ENCODE assay signal across 33 cellular contexts in the genomic region with DNA sequence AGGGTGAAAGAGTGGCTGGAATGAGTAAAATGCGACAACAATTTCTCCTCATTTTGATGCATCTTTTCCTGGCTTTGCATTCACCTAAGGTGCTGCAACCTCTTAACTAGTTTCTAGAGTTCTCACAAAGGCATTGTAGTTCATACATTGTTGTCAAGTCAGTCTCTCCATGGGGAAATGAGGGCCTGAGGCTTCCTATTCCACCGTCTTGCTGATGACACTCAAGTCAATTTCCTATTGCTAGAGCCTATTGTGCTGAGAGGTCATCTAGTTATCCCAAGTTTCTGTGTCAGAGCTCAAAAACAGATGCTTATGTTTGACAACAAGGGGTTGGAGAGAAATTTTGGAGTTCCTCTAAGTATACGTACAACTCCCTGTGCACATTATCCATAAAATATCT. TPM values are rescaled to one million over a fixed set of nuclear protein-coding genes. Genes with fewer than 3 reads are reported as not detected.
DNase-seq lines count a peak whose midpoint lies in the region; ATAC-seq, FAIRE-seq and TF ChIP-seq lines count a peak whose summit lies in the region.
"Had no signal": no experiment of that assay in that cellular context is flagged by ENCODE, and none has a peak within 500 bp of the region (broad histone marks: within the 10 kb centered on the region; RNA-seq: fewer than 3 reads in every experiment).

No MANE protein-coding gene starts in this region.

- H3K27me3 Mint-ChIP-seq in activated T-cell treated with anti-CD3 and anti-CD28 coated beads, Interleukin-2, amount 50 U/mL, for 24 hours: peaks cover 36% of the 10 kb centered on the region
- peaks cover 9 to 10% of the 10 kb centered on the region in 2 donors for H3K27me3 Mint-ChIP-seq in CD4-positive, alpha-beta memory T cell

- no peak for TF ChIP-seq CTCF in HEK293 (tag by site-specific recombination; IDR thresholded peaks at IDR 0.05)
- TF ChIP-seq CTCF in K562 (IDR thresholded peaks at IDR 0.05 in 2 of 3, conservative IDR thresholded peaks at IDR 0.05 in 1 of 3; ENCODE audit: insufficient read depth in 2 of 3, low read depth in 1 of 3, low read length in 3 of 3): no peak
- no peak for TF ChIP-seq CTCF in Peyer's patch (IDR thresholded peaks at IDR 0.05)
- TF ChIP-seq CTCF in brain microvascular endothelial cell (IDR thresholded peaks at IDR 0.05; ENCODE audit: low read depth, low read length, missing control alignments): no peak

- H3K4me3 ChIP-seq in BLaER1 treated with 17β-estradiol and CSF1 and Interleukin-3, amounts not matched to agents 10 nM and 100 nM: no peak overlapping the region
- H3K4me3 ChIP-seq in HEK293 (ENCODE audit: low read depth, low read length): no peak overlapping the region
- H3K4me3 ChIP-seq in K562: no peak overlapping the region
- no peak overlapping the region for H3K4me3 ChIP-seq in mucosa of rectum (ENCODE audit: low read length in 2 of 2)
- H3K4me3 ChIP-seq in CD4-positive, alpha-beta memory T cell (ENCODE audit: low read length in 2 of 2): no peak overlapping the region
- H3K4me3 ChIP-seq in Peyer's patch: no peak overlapping the region
- H3K4me3 ChIP-seq in brain microvascular endothelial cell (ENCODE audit: low read depth, low read length): no peak overlapping the region
- H3K4me3 ChIP-seq: ascending aorta, gastrocnemius medialis, right atrium auricular region, SK-N-MC, upper lobe of right lung had no signal

- H3K9ac ChIP-seq in BLaER1 treated with 17β-estradiol and CSF1 and Interleukin-3, amounts not matched to agents 10 nM and 100 nM: peak overlapping the region in 7 of 11 experiments; percentile 8 to 50 (median 42); a peak in 9 of 22 replicates
- peak overlapping the region in 1 of 2 experiments; percentile 37; a peak in 2 of 4 replicates for H3K9ac ChIP-seq in K562 (ENCODE audit: insufficient read depth in 1 of 2, low read depth in 2 of 2, low read length in 2 of 2)
- H3K9ac ChIP-seq in mucosa of rectum (ENCODE audit: low read depth in 1 of 2, low read length in 2 of 2): no peak overlapping the region

- peak overlapping the region; percentile 86 for H2AFZ ChIP-seq in K562 (ENCODE audit: low read depth, low read length)

- DNase-seq in K562 (ENCODE audit: extremely low read depth in 1 of 4, low spot score in 3 of 4): peak in 1 of 4 experiments; percentile 32
- no peak for DNase-seq in activated T-cell treated with anti-CD3 and anti-CD28 coated beads, Interleukin-2, amount 50 U/mL, for 24 hours
- no peak for DNase-seq in CD4-positive, alpha-beta memory T cell
- DNase-seq in Peyer's patch: no peak
- DNase-seq in brain microvascular endothelial cell: no peak
- DNase-seq: activated CD4-positive, alpha-beta memory T cell treated with anti-CD3 and anti-CD28 coated beads, Interleukin-2, amount 10 ng/mL, durations not matched to agents 7 days and 5 days; activated CD4-positive, CD25-positive, alpha-beta regulatory T cell treated with anti-CD3 and anti-CD28 coated beads, Interleukin-2, amount 50 U/mL, for 72 hours; activated effector memory CD4-positive, alpha-beta T cell treated with Interleukin-2 at 50 U/mL for 16 hours; activated naive CD8-positive, alpha-beta T cell treated with anti-CD3 and anti-CD28 coated beads for 36 hours; BE2C; Calu3; caudate nucleus; gastrocnemius medialis; H7; IMR-90; NCI-H146; NCI-H446 treated with DMSO at 0.1 percent for 48 hours; stimulated activated CD4-positive, alpha-beta T cell treated with anti-CD3 and anti-CD28 coated beads, Interleukin-12 subunit alpha, Interleukin-12 subunit beta, amount 100 ng/mL, for 4 hours; stimulated activated CD4-positive, alpha-beta T cell treated with anti-CD3 and anti-CD28 coated beads, Interleukin-4, amount 100 ng/mL, for 24 hours; substantia nigra; upper lobe of right lung had no signal

- peaks cover 2% of the 10 kb centered on the region for H3K9me3 Mint-ChIP-seq in activated T-cell treated with anti-CD3 and anti-CD28 coated beads, Interleukin-2, amount 50 U/mL, for 24 hours
- H3K9me3 Mint-ChIP-seq in CD4-positive, alpha-beta memory T cell: peaks cover 0 to 4% (median 0%) of the 10 kb centered on the region in 8 donors
- H3K9me3 Mint-ChIP-seq: stimulated activated effector memory CD8-positive, alpha-beta T cell treated with anti-CD3 and anti-CD28 coated beads, Interleukin-12 subunit alpha, Interleukin-12 subunit beta, amount 100 ng/mL, for 72 hours had no signal

- intact Hi-C loops in K562 (cut with micrococcal nuclease): loop anchor here (5.0 to 10.0 kb wide), 3 partner anchors 130 to 382 kb away; a partner anchor contains a TSS
- intact Hi-C loops in CD4-positive, alpha-beta memory T cell (cut with micrococcal nuclease): no loop called here

- no peak overlapping the region for H3K27ac Mint-ChIP-seq in activated T-cell treated with anti-CD3 and anti-CD28 coated beads, Interleukin-2, amount 50 U/mL, for 24 hours
- no peak overlapping the region for H3K27ac Mint-ChIP-seq in CD4-positive, alpha-beta memory T cell
- H3K27ac Mint-ChIP-seq: activated CD4-positive, alpha-beta memory T cell treated with anti-CD3 and anti-CD28 coated beads, Interleukin-2, amount 10 ng/mL, durations not matched to agents 7 days and 5 days; stimulated activated effector memory CD8-positive, alpha-beta T cell treated with anti-CD3 and anti-CD28 coated beads, Interleukin-12 subunit alpha, Interleukin-12 subunit beta, amount 100 ng/mL, for 72 hours; T-helper 1 cell treated with Interleukin-12 subunit alpha and Interleukin-12 subunit beta and Interleukin-4 antibody, amounts not matched to agents 30 μg/mL and 1 μg/mL, for 36 hours had no signal

- H3K4me1 Mint-ChIP-seq in activated T-cell treated with anti-CD3 and anti-CD28 coated beads, Interleukin-2, amount 50 U/mL, for 24 hours (ENCODE audit: low read depth): peaks cover 13% of the 10 kb centered on the region
- peaks cover 0 to 2% (median 0%) of the 10 kb centered on the region in 4 donors for H3K4me1 Mint-ChIP-seq in CD4-positive, alpha-beta memory T cell
- H3K4me1 Mint-ChIP-seq: stimulated activated effector memory CD8-positive, alpha-beta T cell treated with anti-CD3 and anti-CD28 coated beads, Interleukin-12 subunit alpha, Interleukin-12 subunit beta, amount 100 ng/mL, for 72 hours had no signal

- H3K27ac ChIP-seq in BLaER1 treated with 17β-estradiol and CSF1 and Interleukin-3, amounts not matched to agents 10 nM and 100 nM: peak overlapping the region; percentile 32 to 72 (median 63); a peak in 19 of 22 replicates
- H3K27ac ChIP-seq in HEK293 (ENCODE audit: extremely low read depth, low read depth, low read length) (peak overlapping the region; percentile 1; the same call in 1 of the 2 replicates), K562 (ENCODE audit: extremely low read depth, low read depth, low read length) (peak overlapping the region; percentile 84), mucosa of rectum (ENCODE audit: low read depth in 2 of 2, low read length in 2 of 2) (peak overlapping the region; percentile 38 to 61), Peyer's patch (peak overlapping the region in 1 of 4 donors; percentile 35), brain microvascular endothelial cell (no peak overlapping the region)
- H3K27ac ChIP-seq in CD4-positive, alpha-beta memory T cell (ENCODE audit: low read depth, low read length): no peak overlapping the region
- H3K27ac ChIP-seq: ascending aorta, gastrocnemius medialis, right atrium auricular region, SK-N-MC, upper lobe of right lung had no signal

- in situ Hi-C loops in K562 (cut with MboI): no loop called here
- in situ Hi-C loops in brain microvascular endothelial cell (cut with HindIII; ENCODE audit: low pct_ligation_motif_present, low sequenced_read_pairs): no loop called here

- CTCF ChIA-PET in HEK293 (lab: Yijun Ruan, JAX): interaction anchor here (0.6 to 2.0 kb wide), 3 partner anchors 9 to 35 kb away, joined by 3 to 5 read pairs (median 3); no protein-coding TSS in a partner anchor
- CTCF ChIA-PET in K562 (lab: Yijun Ruan, JAX; ENCODE audit: low intra/inter-chr PET ratio): no interaction called here
- CTCF ChIA-PET in CD4-positive, alpha-beta memory T cell (lab: Charles Lee; ENCODE audit: partially characterized antibody): interaction anchor here (1.7 kb wide), 1 partner anchor 371 kb away, joined by 5 read pairs; no protein-coding TSS in a partner anchor

- no peak for TF ChIP-seq EP300 in K562 (IDR thresholded peaks at IDR 0.05; ENCODE audit: low read length)

- BruUV-seq in K562 (replicated peaks; lab: Mats Ljungman, UMichigan): no TSS peak

- H3K9me3 ChIP-seq in BLaER1 treated with 17β-estradiol and CSF1 and Interleukin-3, amounts not matched to agents 10 nM and 100 nM (replicated peaks in 1 of 11): peaks cover 21 to 58% (median 30%) of the 10 kb centered on the region in 11 experiments
- no peaks in the 10 kb centered on the region for H3K9me3 ChIP-seq in HEK293 (ENCODE audit: control insufficient read depth, insufficient read depth, low read depth, low read length)
- peaks cover 15% of the 10 kb centered on the region for H3K9me3 ChIP-seq in K562 (replicated peaks; ENCODE audit: control insufficient read depth, insufficient read depth, low read depth, low read length)
- H3K9me3 ChIP-seq in mucosa of rectum (ENCODE audit: control insufficient read depth in 2 of 2, low read length in 2 of 2): no peaks in the 10 kb centered on the region
- H3K9me3 ChIP-seq in CD4-positive, alpha-beta memory T cell (ENCODE audit: control insufficient read depth in 1 of 2, low read length in 2 of 2): no peaks in the 10 kb centered on the region
- H3K9me3 ChIP-seq in Peyer's patch: no peaks in the 10 kb centered on the region
- H3K9me3 ChIP-seq: ascending aorta, BE2C, gastrocnemius medialis, right atrium auricular region, upper lobe of right lung had no signal

- POLR2A ChIA-PET in HEK293 (lab: Yijun Ruan, JAX): no interaction called here
- POLR2A ChIA-PET in K562 (lab: Yijun Ruan, JAX): interaction anchor here (1.1 to 1.4 kb wide), 3 partner anchors 9 to 16 kb away, joined by 3 to 4 read pairs (median 4); no protein-coding TSS in a partner anchor
- POLR2A ChIA-PET in CD4-positive, alpha-beta memory T cell (lab: Charles Lee; ENCODE audit: partially characterized antibody): no interaction called here

- WGBS in K562 (ENCODE audit: insufficient coverage, low coverage, missing lambda C conversion rate): 22% methylated on average over 3 of the region's 3 CpGs

- H3K4me3 Mint-ChIP-seq in activated T-cell treated with anti-CD3 and anti-CD28 coated beads, Interleukin-2, amount 50 U/mL, for 24 hours: no peak overlapping the region
- H3K4me3 Mint-ChIP-seq in CD4-positive, alpha-beta memory T cell: no peak overlapping the region
- H3K4me3 Mint-ChIP-seq: activated CD4-positive, alpha-beta memory T cell treated with anti-CD3 and anti-CD28 coated beads, Interleukin-2, amount 10 ng/mL, durations not matched to agents 7 days and 5 days; activated naive CD8-positive, alpha-beta T cell treated with anti-CD3 and anti-CD28 coated beads for 36 hours; stimulated activated effector memory CD8-positive, alpha-beta T cell treated with anti-CD3 and anti-CD28 coated beads, Interleukin-12 subunit alpha, Interleukin-12 subunit beta, amount 100 ng/mL, for 72 hours; T-helper 1 cell treated with Interleukin-12 subunit alpha and Interleukin-12 subunit beta and Interleukin-4 antibody, amounts not matched to agents 30 μg/mL and 1 μg/mL, for 36 hours had no signal

- H3K4me1 ChIP-seq in BLaER1 treated with 17β-estradiol and CSF1 and Interleukin-3, amounts not matched to agents 10 nM and 100 nM: peaks cover 11 to 74% (median 22%) of the 10 kb centered on the region in 10 experiments; a peak in 17 of 20 replicates
- H3K4me1 ChIP-seq in HEK293 (ENCODE audit: control insufficient read depth, insufficient read depth, low read length): no peaks in the 10 kb centered on the region
- peaks cover 3 to 27% of the 10 kb centered on the region in 2 experiments; a peak in 3 of 5 replicates for H3K4me1 ChIP-seq in K562 (replicated peaks in 1 of 2; ENCODE audit: control insufficient read depth in 2 of 2, insufficient read depth in 2 of 2, low read length in 2 of 2)
- H3K4me1 ChIP-seq in mucosa of rectum (ENCODE audit: control insufficient read depth in 2 of 2, insufficient read depth in 2 of 2, low read length in 2 of 2): peaks cover 0 to 2% of the 10 kb centered on the region in 2 donors
- no peaks in the 10 kb centered on the region for H3K4me1 ChIP-seq in CD4-positive, alpha-beta memory T cell (ENCODE audit: insufficient read depth, low read length)
- H3K4me1 ChIP-seq in Peyer's patch: no peaks in the 10 kb centered on the region
- H3K4me1 ChIP-seq: ascending aorta, BE2C, gastrocnemius medialis, upper lobe of right lung had no signal

- H3K27me3 ChIP-seq in BLaER1 treated with 17β-estradiol and CSF1 and Interleukin-3, amounts not matched to agents 10 nM and 100 nM: no peaks in the 10 kb centered on the region
- H3K27me3 ChIP-seq in K562 (ENCODE audit: control insufficient read depth in 2 of 2, insufficient read depth in 2 of 2, low read length in 2 of 2) (no peaks in the 10 kb centered on the region), mucosa of rectum (ENCODE audit: control insufficient read depth in 2 of 2, insufficient read depth in 2 of 2, low read length in 2 of 2) (no peaks in the 10 kb centered on the region), Peyer's patch (no peaks in the 10 kb centered on the region), brain microvascular endothelial cell (replicated peaks) (no peaks in the 10 kb centered on the region)
- H3K27me3 ChIP-seq in CD4-positive, alpha-beta memory T cell (ENCODE audit: insufficient read depth, low read length): no peaks in the 10 kb centered on the region
- H3K27me3 ChIP-seq: ascending aorta, BE2C, gastrocnemius medialis, right atrium auricular region, upper lobe of right lung had no signal

- no peak for TF ChIP-seq RAD21 in K562 (CRISPR knock-in tag; conservative IDR thresholded peaks at IDR 0.05 in 1 of 2, IDR thresholded peaks at IDR 0.05 in 1 of 2)

- TF ChIP-seq POLR2A in K562 (conservative IDR thresholded peaks at IDR 0.05) (no peak), Peyer's patch (IDR thresholded peaks at IDR 0.05) (no peak)

- H3K4me2 ChIP-seq in BLaER1 treated with 17β-estradiol and CSF1 and Interleukin-3, amounts not matched to agents 10 nM and 100 nM: peak overlapping the region; percentile 12 to 82 (median 36); a peak in 20 of 22 replicates
- H3K4me2 ChIP-seq in K562 (ENCODE audit: insufficient read depth, low read length): peak overlapping the region; percentile 55; the same call in 1 of the 2 replicates

- no peaks in the 10 kb centered on the region for H4K20me1 ChIP-seq in BLaER1 treated with 17β-estradiol and CSF1 and Interleukin-3, amounts not matched to agents 10 nM and 100 nM
- H4K20me1 ChIP-seq in K562 (replicated peaks; ENCODE audit: control insufficient read depth, insufficient read depth, low read length): no peaks in the 10 kb centered on the region

- FAIRE-seq in K562 (lab: Jason Lieb, UNC): peak; percentile 56
- FAIRE-seq: endometrium had no signal

- no peaks in the 10 kb centered on the region for H3K36me3 Mint-ChIP-seq in activated T-cell treated with anti-CD3 and anti-CD28 coated beads, Interleukin-2, amount 50 U/mL, for 24 hours (ENCODE audit: low read depth)
- no peaks in the 10 kb centered on the region for H3K36me3 Mint-ChIP-seq in CD4-positive, alpha-beta memory T cell
- H3K36me3 Mint-ChIP-seq: activated naive CD8-positive, alpha-beta T cell treated with anti-CD3 and anti-CD28 coated beads for 36 hours; stimulated activated effector memory CD8-positive, alpha-beta T cell treated with anti-CD3 and anti-CD28 coated beads, Interleukin-12 subunit alpha, Interleukin-12 subunit beta, amount 100 ng/mL, for 72 hours had no signal

- ATAC-seq in K562: peak; percentile 73
- ATAC-seq: gastrocnemius medialis had no signal

- H3K36me3 ChIP-seq in BLaER1 treated with 17β-estradiol and CSF1 and Interleukin-3, amounts not matched to agents 10 nM and 100 nM: peaks cover 0 to 3% (median 0%) of the 10 kb centered on the region in 11 experiments; a peak in 1 of 22 replicates
- H3K36me3 ChIP-seq in HEK293 (ENCODE audit: control insufficient read depth in 2 of 2, insufficient read depth in 1 of 2, low read length in 2 of 2): no peaks in the 10 kb centered on the region
- H3K36me3 ChIP-seq in K562 (ENCODE audit: control insufficient read depth, insufficient read depth, low read length): no peaks in the 10 kb centered on the region; the same call in 2 of the 3 replicates
- no peaks in the 10 kb centered on the region for H3K36me3 ChIP-seq in mucosa of rectum (ENCODE audit: control insufficient read depth in 2 of 2, insufficient read depth in 2 of 2, low read length in 2 of 2)
- no peaks in the 10 kb centered on the region for H3K36me3 ChIP-seq in CD4-positive, alpha-beta memory T cell (ENCODE audit: insufficient read depth, low read length)
- H3K36me3 ChIP-seq in Peyer's patch: no peaks in the 10 kb centered on the region
- no peaks in the 10 kb centered on the region for H3K36me3 ChIP-seq in brain microvascular endothelial cell (replicated peaks)
- H3K36me3 ChIP-seq: ascending aorta, BE2C, gastrocnemius medialis, right atrium auricular region, upper lobe of right lung had no signal

- H3K79me2 ChIP-seq in K562 (ENCODE audit: control insufficient read depth, insufficient read depth, low read length): no peaks in the 10 kb centered on the region

- H3K9me1 ChIP-seq in K562 (ENCODE audit: control insufficient read depth, insufficient read depth, low read length): no peaks in the 10 kb centered on the region

RNA-seq across cellular contexts. Expression of a gene that starts 11.6 kb away (rescaled TPM):
- 0.35 TPM in 1 of 2 replicates, not detected in the other for total RNA-seq in K562 (2011; cell fraction: chromatin; rRNA removed; ENCODE audit: low replicate concordance)
- 0.33 and 0.53 TPM in 2 replicates for total RNA-seq in K562 (2011; cell fraction: nucleolus; rRNA removed)
- not detected in 2 replicates for total RNA-seq in K562 (2011; cell fraction: nucleoplasm; rRNA removed)
- total RNA-seq in K562 (2014; rRNA removed) (1.7 and 2.0 TPM in 2 replicates), K562 (2014; rRNA removed; fragmentation: Illumina TruSeq; extraction: Trizol) (3.3 and 3.4 TPM in 2 replicates), K562 (2015; rRNA removed; fragmentation: Illumina TruSeq; extraction: Trizol) (9.1 and 9.5 TPM in 2 replicates), K562 (2021) (1.7 and 3.4 TPM in 2 replicates), Peyer's patch (10 to 100 TPM in 3 of 4 donors, 1 to 10 TPM in 1; 7.4 to 66.0 (median 33.5) TPM)
- polyA plus RNA-seq in K562 (2011; rRNA removed) (0.57 and 25.1 TPM in 2 replicates), K562 (2014; fragmentation: Illumina TruSeq; extraction: Trizol) (4.3 and 5.6 TPM in 2 replicates), K562 (2014; fragmentation: Nextera tagmentation; extraction: Ambion mirVana) (1 to 10 TPM; 5.5 to 5.8 TPM), K562 (2014; rRNA removed) (4.2 and 4.7 TPM in 2 replicates)
- 0.06 and 11.1 TPM in 2 replicates for polyA plus RNA-seq in K562 (2011; cell fraction: cytosol; rRNA removed)
- polyA plus RNA-seq in K562 (2011; cell fraction: nucleus; rRNA removed): 0.13 and 26.4 TPM in 2 replicates
- 1.9 and 7.6 TPM in 2 replicates for polyA plus RNA-seq in K562 (2012)
- 12.9 TPM in 1 of 2 replicates, not detected in the other for polyA minus RNA-seq in K562 (2011; rRNA and poly(A)+ RNA removed)
- polyA minus RNA-seq in K562 (2011; cell fraction: cytosol; rRNA and poly(A)+ RNA removed): 5.4 TPM in 1 of 2 replicates, not detected in the other
- 16.8 TPM in 1 of 2 replicates, not detected in the other for polyA minus RNA-seq in K562 (2011; cell fraction: nucleus; rRNA and poly(A)+ RNA removed)
- total RNA-seq in CD4-positive, alpha-beta memory T cell: 1 to 10 TPM; 4.9 to 7.7 TPM
- polyA plus RNA-seq in CD4-positive, alpha-beta memory T cell: 1 to 10 TPM; 2.7 to 3.3 TPM
- total RNA-seq: activated CD4-positive, alpha-beta memory T cell treated with anti-CD3 and anti-CD28 coated beads, Interleukin-2, amount 10 ng/mL, durations not matched to agents 7 days and 5 days; activated naive CD8-positive, alpha-beta T cell treated with anti-CD3 and anti-CD28 coated beads for 36 hours; Calu3; H7; IMR-90; M059J had no signal
- polyA plus RNA-seq: IMR-90, neural cell had no signal

RNA-seq across cellular contexts. Expression of a gene that starts 48.4 kb away (rescaled TPM):
- total RNA-seq in K562 (2011; cell fraction: chromatin; rRNA removed; ENCODE audit: low replicate concordance): not detected in 2 replicates
- total RNA-seq in K562 (2011; cell fraction: nucleolus; rRNA removed): not detected in 2 replicates
- not detected in 2 replicates for total RNA-seq in K562 (2011; cell fraction: nucleoplasm; rRNA removed)
- total RNA-seq in K562 (2014; rRNA removed): 0.24 and 0.36 TPM in 2 replicates
- 0.32 TPM in 1 of 2 replicates, not detected in the other for total RNA-seq in K562 (2014; rRNA removed; fragmentation: Illumina TruSeq; extraction: Trizol)
- total RNA-seq in K562 (2015; rRNA removed; fragmentation: Illumina TruSeq; extraction: Trizol): 0.65 and 0.87 TPM in 2 replicates
- total RNA-seq in K562 (2021): 0.33 TPM in 1 of 2 replicates, not detected in the other
- 0.27 TPM in 1 of 2 replicates, not detected in the other for polyA plus RNA-seq in K562 (2011; rRNA removed)
- not detected in 2 replicates for polyA plus RNA-seq in K562 (2011; cell fraction: cytosol; rRNA removed)
- 0.16 and 1.2 TPM in 2 replicates for polyA plus RNA-seq in K562 (2011; cell fraction: nucleus; rRNA removed)
- 0.61 and 1.3 TPM in 2 replicates for polyA plus RNA-seq in K562 (2012)
- polyA plus RNA-seq in K562 (2014; fragmentation: Illumina TruSeq; extraction: Trizol): 0.14 and 0.36 TPM in 2 replicates
- under 1 TPM; 0.11 to 0.22 TPM for polyA plus RNA-seq in K562 (2014; fragmentation: Nextera tagmentation; extraction: Ambion mirVana)
- polyA plus RNA-seq in K562 (2014; rRNA removed): 0.27 and 0.81 TPM in 2 replicates
- polyA minus RNA-seq in K562 (2011; rRNA and poly(A)+ RNA removed): 0.84 TPM in 1 of 2 replicates, not detected in the other
- not detected in 2 replicates for polyA minus RNA-seq in K562 (2011; cell fraction: cytosol; rRNA and poly(A)+ RNA removed)
- 2.4 TPM in 1 of 2 replicates, not detected in the other for polyA minus RNA-seq in K562 (2011; cell fraction: nucleus; rRNA and poly(A)+ RNA removed)
- total RNA-seq in CD4-positive, alpha-beta memory T cell: not detected
- not detected for polyA plus RNA-seq in CD4-positive, alpha-beta memory T cell
- total RNA-seq in Peyer's patch: 10 to 100 TPM in 2 of 4 donors, 1 to 10 TPM in 2; 2.6 to 13.1 (median 9.3) TPM
- total RNA-seq: activated CD4-positive, alpha-beta memory T cell treated with anti-CD3 and anti-CD28 coated beads, Interleukin-2, amount 10 ng/mL, durations not matched to agents 7 days and 5 days; activated naive CD8-positive, alpha-beta T cell treated with anti-CD3 and anti-CD28 coated beads for 36 hours; Calu3; dermis microvascular lymphatic vessel endothelial cell; H7; IMR-90; M059J had no signal
- polyA plus RNA-seq: IMR-90, neural cell had no signal

Comparison
In these comparisons a context has a peak if more than half of its experiments do, and no peak if none do; other contexts are left out.
1. H3K27ac ChIP-seq: peak in BLaER1 treated with 17β-estradiol and CSF1 and Interleukin-3, amounts not matched to agents 10 nM and 100 nM (11 of 11), HEK293 (single experiment), K562 (single experiment) and mucosa of rectum (2 of 2); none in CD4-positive, alpha-beta memory T cell (single experiment) and brain microvascular endothelial cell (single experiment).
2. H3K9ac ChIP-seq: peak in BLaER1 treated with 17β-estradiol and CSF1 and Interleukin-3, amounts not matched to agents 10 nM and 100 nM (7 of 11); none in mucosa of rectum (0 of 2).